ENCODE assay signal across 25 cellular contexts in the genomic region with DNA sequence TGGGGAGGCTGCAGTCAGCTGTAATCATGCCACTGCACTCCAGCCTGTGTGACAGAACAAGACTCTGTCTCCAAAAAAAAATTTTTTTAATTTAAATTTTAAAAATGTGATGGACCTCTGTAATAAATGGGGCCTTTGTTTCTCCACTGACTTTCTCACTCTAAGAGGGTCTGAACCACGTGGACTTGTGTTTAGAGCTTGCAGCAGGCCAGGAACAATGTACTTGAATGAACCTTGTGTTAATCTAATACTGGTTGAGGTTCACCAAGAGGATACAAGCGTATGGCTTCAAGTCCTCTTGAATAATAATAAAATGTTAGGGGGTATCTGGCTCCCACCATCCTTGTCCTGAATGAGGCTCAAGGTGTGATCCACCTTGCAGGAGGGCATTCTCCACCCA. TPM values are rescaled to one million over a fixed set of nuclear protein-coding genes. Genes with fewer than 3 reads are reported as not detected.
DNase-seq lines count a peak whose midpoint lies in the region; FAIRE-seq and TF ChIP-seq lines count a peak whose summit lies in the region.
"Had no signal": no experiment of that assay in that cellular context is flagged by ENCODE, and none has a peak within 500 bp of the region (broad histone marks: within the 10 kb centered on the region; RNA-seq: fewer than 3 reads in every experiment).

No MANE protein-coding gene starts in this region.

- no peak overlapping the region for H3K56ac ChIP-seq in H1 (replicated peaks; ENCODE audit: insufficient read length, low read depth, low read length)

- DNase-seq in activated CD8-positive, alpha-beta memory T cell treated with anti-CD3 and anti-CD28 coated beads for 24 hours, result peak; percentile 46
- DNase-seq in activated CD8-positive, alpha-beta memory T cell treated with anti-CD3 and anti-CD28 coated beads, Interleukin-2, amount 50 U/mL, for 4 hours, result no peak
- DNase-seq in H1 (ENCODE audit: low read depth in 1 of 2, low spot score in 2 of 2) (no peak), foreskin melanocyte (peak; percentile 76), trophoblast cell (no peak), OCI-M1 (lab: John Stamatoyannopoulos, UW) (no peak), GM19240 (ENCODE audit: insufficient read length, low spot score) (no peak)
- DNase-seq in stimulated activated CD4-positive, alpha-beta T cell treated with anti-CD3 and anti-CD28 coated beads, Interleukin-2, amount 100 ng/mL, for 24 hours, result no peak
- DNase-seq: AML-193; CD4-positive, alpha-beta T cell; CD8-positive, alpha-beta T cell; COR-L47; DMS 273 treated with DMSO at 0.1 percent for 48 hours; DMS153; DMS79; DND-41; EL; GDM1 had no signal

- H3K79me2 ChIP-seq in H1 (ENCODE audit: control insufficient read depth in 1 of 2, insufficient read depth in 2 of 2, low read length in 2 of 2), result no peaks in the 10 kb centered on the region
- no peaks in the 10 kb centered on the region for H3K79me2 ChIP-seq in trophoblast cell (ENCODE audit: control insufficient read depth, insufficient read depth, low read length, poor library complexity)

- WGBS in H1 (ENCODE audit: extremely low coverage in 1 of 2, insufficient coverage in 1 of 2, insufficient read length in 1 of 2, insufficient replicate concordance in 2 of 2, low coverage in 1 of 2, low lambda C conversion rate in 2 of 2, missing lambda C conversion rate in 1 of 2), 2 experiments, result 82% methylated on average over 2 of the region's 2 CpGs; no CpG with 5 or more reads in 1 of the 2 experiments
- WGBS in trophoblast cell (ENCODE audit: extremely low coverage, insufficient coverage, insufficient read length), result no CpG with 5 or more reads among the region's 2 CpGs

- H2BK12ac ChIP-seq in H1 (ENCODE audit: low read depth, low read length) (no peak overlapping the region), trophoblast cell (ENCODE audit: low read length) (peak overlapping the region; percentile 63)

- H2AFZ ChIP-seq in H1 (ENCODE audit: low read length) (no peak overlapping the region), trophoblast cell (ENCODE audit: insufficient read depth, low read length, poor library complexity) (no peak overlapping the region)

- no peak overlapping the region for H2BK20ac ChIP-seq in H1 (ENCODE audit: low read length)

- no peak overlapping the region for H3K27ac ChIP-seq in H1 (ENCODE audit: low read depth, low read length)
- no peak overlapping the region for H3K27ac ChIP-seq in trophoblast cell (ENCODE audit: low read depth, low read length)
- H3K27ac ChIP-seq: 22Rv1; BLaER1 treated with 17β-estradiol and CSF1 and Interleukin-3, amounts not matched to agents 10 nM and 100 nM; C4-2B had no signal

- no peak overlapping the region for H3K18ac ChIP-seq in H1 (ENCODE audit: extremely low read depth, low read length)
- no peak overlapping the region for H3K18ac ChIP-seq in trophoblast cell (ENCODE audit: low read length)

- TF ChIP-seq POLR2A in H1 (IDR thresholded peaks at IDR 0.05; ENCODE audit: control extremely low read depth in 1 of 2, low read depth in 2 of 2, low read length in 2 of 2), result no peak

- no peak overlapping the region for H3K4me3 ChIP-seq in H1 (ENCODE audit: extremely low read depth in 1 of 4, insufficient read depth in 2 of 4, low read depth in 3 of 4, low read length in 4 of 4)
- H3K4me3 ChIP-seq in trophoblast cell (ENCODE audit: low read depth, low read length), result no peak overlapping the region
- H3K4me3 ChIP-seq: A549; BLaER1 treated with 17β-estradiol and CSF1 and Interleukin-3, amounts not matched to agents 10 nM and 100 nM; GM12878 had no signal

- H3K23ac ChIP-seq in H1 (ENCODE audit: insufficient read length) (no peak overlapping the region), trophoblast cell (ENCODE audit: low read length) (no peak overlapping the region)

- H3K79me1 ChIP-seq in H1 (ENCODE audit: low read depth, low read length) (no peaks in the 10 kb centered on the region), trophoblast cell (ENCODE audit: low read length) (peaks cover 8% of the 10 kb centered on the region)

- H4K8ac ChIP-seq in H1 (ENCODE audit: extremely low read depth, insufficient read depth, low read length) (no peak overlapping the region), trophoblast cell (ENCODE audit: low read depth, low read length) (no peak overlapping the region)

- no peak for FAIRE-seq in H1 (lab: Jason Lieb, UNC)
- FAIRE-seq: A549, GM12878, GM12892, GM18507 had no signal

- H3K14ac ChIP-seq in H1 (ENCODE audit: insufficient read length) (no peak overlapping the region), trophoblast cell (ENCODE audit: low read length) (no peak overlapping the region)

- H3K9ac ChIP-seq in H1 (replicated peaks in 1 of 4; ENCODE audit: extremely low read depth in 1 of 4, low read depth in 3 of 4, low read length in 3 of 4), result no peak overlapping the region
- no peak overlapping the region for H3K9ac ChIP-seq in trophoblast cell (ENCODE audit: low read length)
- H3K9ac ChIP-seq: BLaER1 treated with 17β-estradiol and CSF1 and Interleukin-3, amounts not matched to agents 10 nM and 100 nM had no signal

- H3K23me2 ChIP-seq in H1 (ENCODE audit: low read depth, low read length), result no peaks in the 10 kb centered on the region

- H4K91ac ChIP-seq in H1 (replicated peaks; ENCODE audit: insufficient read length, low read length) (peak overlapping the region; percentile 65), trophoblast cell (ENCODE audit: low read depth, low read length) (no peak overlapping the region)

- no peak overlapping the region for H2BK120ac ChIP-seq in H1 (replicated peaks; ENCODE audit: low read depth, low read length)
- H2BK120ac ChIP-seq in trophoblast cell (ENCODE audit: insufficient read depth, low read length, poor library complexity), result no peak overlapping the region

- POLR2A ChIA-PET in H1 (lab: Charles Lee; ENCODE audit: partially characterized antibody), result interaction anchor here (0.8 to 1.1 kb wide), 2 partner anchors 12 to 69 kb away, joined by 3 read pairs; partner anchors contain the start of genes LRSAM1 and RPL12

- H2AK5ac ChIP-seq in H1 (ENCODE audit: low read depth, low read length), result no peak overlapping the region
- H2AK5ac ChIP-seq in trophoblast cell (ENCODE audit: low read length), result no peak overlapping the region

- H3K36me3 ChIP-seq in H1 (ENCODE audit: control insufficient read depth in 2 of 4, insufficient read depth in 4 of 4, low read length in 3 of 4) (no peaks in the 10 kb centered on the region), trophoblast cell (ENCODE audit: control insufficient read depth in 1 of 2, insufficient read depth in 2 of 2, low read length in 2 of 2) (no peaks in the 10 kb centered on the region)
- H3K36me3 ChIP-seq: BLaER1 treated with 17β-estradiol and CSF1 and Interleukin-3, amounts not matched to agents 10 nM and 100 nM had no signal

- H2BK15ac ChIP-seq in H1 (ENCODE audit: low read length), result no peak overlapping the region

- H2BK5ac ChIP-seq in H1 (ENCODE audit: low read depth, low read length), result no peak overlapping the region
- no peak overlapping the region for H2BK5ac ChIP-seq in trophoblast cell (ENCODE audit: low read depth, low read length, poor library complexity)

- H3K4ac ChIP-seq in H1 (replicated peaks; ENCODE audit: insufficient read length, low read depth, low read length), result no peak overlapping the region
- no peak overlapping the region for H3K4ac ChIP-seq in trophoblast cell (ENCODE audit: low read depth, low read length)

- TF ChIP-seq EP300 in H1 (IDR thresholded peaks at IDR 0.05; ENCODE audit: borderline replicate concordance in 1 of 2, low read depth in 2 of 2, low read length in 2 of 2), result no peak

- H3K4me1 ChIP-seq in H1 (replicated peaks in 1 of 4; ENCODE audit: control insufficient read depth in 3 of 4, insufficient read depth in 4 of 4, low read length in 3 of 4) (no peaks in the 10 kb centered on the region), trophoblast cell (ENCODE audit: control insufficient read depth in 1 of 2, insufficient read depth in 2 of 2, low read length in 2 of 2) (peaks cover 10% of the 10 kb centered on the region in 2 experiments)

- no peaks in the 10 kb centered on the region for H4K20me1 ChIP-seq in H1 (replicated peaks in 1 of 2; ENCODE audit: control insufficient read depth in 1 of 2, insufficient read depth in 2 of 2, low read length in 2 of 2)

- no peak for TF ChIP-seq RAD21 in H1 (IDR thresholded peaks at IDR 0.05 in 1 of 2, conservative IDR thresholded peaks at IDR 0.05 in 1 of 2; ENCODE audit: low read depth in 2 of 2, low read length in 2 of 2)

- H4K12ac ChIP-seq in trophoblast cell (ENCODE audit: low read depth, low read length), result no peak overlapping the region

- CTCF ChIA-PET in H1 (lab: Charles Lee; ENCODE audit: partially characterized antibody), result interaction anchor here (0.8 to 3.7 kb wide), 5 partner anchors 9 to 35 kb away, joined by 3 to 15 read pairs (median 5); no protein-coding TSS in a partner anchor

- H4K5ac ChIP-seq in H1 (ENCODE audit: insufficient read length, low read depth, low read length), result no peak overlapping the region

- H3K27me3 ChIP-seq in H1 (replicated peaks in 1 of 4; ENCODE audit: control insufficient read depth in 3 of 4, extremely low read depth in 1 of 4, insufficient read depth in 3 of 4, low read length in 3 of 4), result no peaks in the 10 kb centered on the region; a peak in 1 of 7 replicates
- H3K27me3 ChIP-seq in trophoblast cell (ENCODE audit: insufficient read depth, low read length), result no peaks in the 10 kb centered on the region

- TF ChIP-seq CTCF in H1 (IDR thresholded peaks at IDR 0.05; ENCODE audit: control extremely low read depth in 1 of 3, insufficient read depth in 1 of 3, low read depth in 1 of 3, low read length in 3 of 3), result no peak

- no peak overlapping the region for H3K4me2 ChIP-seq in H1 (ENCODE audit: insufficient read depth in 1 of 2, low read depth in 2 of 2, low read length in 2 of 2)
- no peak overlapping the region for H3K4me2 ChIP-seq in trophoblast cell (ENCODE audit: low read length)
- H3K4me2 ChIP-seq: A549; BLaER1 treated with 17β-estradiol and CSF1 and Interleukin-3, amounts not matched to agents 10 nM and 100 nM had no signal

- H3K9me3 ChIP-seq in H1 (ENCODE audit: insufficient read depth in 2 of 2, low read depth in 1 of 2, low read length in 1 of 2) (no peaks in the 10 kb centered on the region), trophoblast cell (ENCODE audit: insufficient read depth, low read depth, low read length) (no peaks in the 10 kb centered on the region)

RNA-seq across cellular contexts. Expression of gene SLC2A8, which starts 14.4 kb away (rescaled TPM):
- total RNA-seq in H1 (2021; fragmentation: NEBNext Ultra II Directional; extraction: Animal tissue kit (Norgen Biotek cat#: 25700)), result 24.6 and 25.6 TPM in 2 replicates
- 30.9 and 36.4 TPM in 2 replicates for polyA plus RNA-seq in H1 (2011; rRNA removed)
- 21.7 TPM for polyA plus RNA-seq in H1 (2011; cell fraction: cytosol; rRNA removed)
- 65.2 TPM for polyA plus RNA-seq in H1 (2011; cell fraction: nucleus; rRNA removed)
- polyA plus RNA-seq in H1 (2012, experiment 1 of 2), result 13.3 to 27.8 TPM (median 23.7 TPM) in 4 replicates
- polyA plus RNA-seq in H1 (2012, experiment 2 of 2), result 25.4 TPM
- 24.7 TPM for polyA plus RNA-seq in H1 (2013, experiment 1 of 2)
- 24.9 TPM for polyA plus RNA-seq in H1 (2013, experiment 2 of 2)
- polyA minus RNA-seq in H1 (2011; rRNA and poly(A)+ RNA removed), result 18.3 and 19.1 TPM in 2 replicates
- polyA minus RNA-seq in H1 (2011; cell fraction: cytosol; rRNA and poly(A)+ RNA removed), result 19.2 TPM
- polyA minus RNA-seq in H1 (2011; cell fraction: nucleus; rRNA and poly(A)+ RNA removed), result 24.4 TPM
- polyA plus RNA-seq in trophoblast cell (2013), result 31.3 and 31.4 TPM in 2 replicates

RNA-seq across cellular contexts. Expression of gene ZNF79, which starts 41.6 kb away (rescaled TPM):
- 7.4 and 7.6 TPM in 2 replicates for total RNA-seq in H1 (2021; fragmentation: NEBNext Ultra II Directional; extraction: Animal tissue kit (Norgen Biotek cat#: 25700))
- polyA plus RNA-seq in H1 (2011; rRNA removed), result 2.4 and 2.7 TPM in 2 replicates
- polyA plus RNA-seq in H1 (2011; cell fraction: cytosol; rRNA removed), result 3.0 TPM
- 4.6 TPM for polyA plus RNA-seq in H1 (2011; cell fraction: nucleus; rRNA removed)
- 3.8 to 4.6 TPM (median 4.2 TPM) in 4 replicates for polyA plus RNA-seq in H1 (2012, experiment 1 of 2)
- polyA plus RNA-seq in H1 (2012, experiment 2 of 2), result 0.77 TPM
- 1.8 TPM for polyA plus RNA-seq in H1 (2013, experiment 1 of 2)
- 2.0 TPM for polyA plus RNA-seq in H1 (2013, experiment 2 of 2)
- 20.6 and 21.1 TPM in 2 replicates for polyA minus RNA-seq in H1 (2011; rRNA and poly(A)+ RNA removed)
- polyA minus RNA-seq in H1 (2011; cell fraction: cytosol; rRNA and poly(A)+ RNA removed), result 6.9 TPM
- polyA minus RNA-seq in H1 (2011; cell fraction: nucleus; rRNA and poly(A)+ RNA removed), result 18.3 TPM
- 4.7 and 5.3 TPM in 2 replicates for polyA plus RNA-seq in trophoblast cell (2013)

Comparison
In these comparisons a context has a peak if more than half of its experiments do, and no peak if none do; other contexts are left out.
1. DNase-seq: peak in activated CD8-positive, alpha-beta memory T cell treated with anti-CD3 and anti-CD28 coated beads for 24 hours (single experiment) and foreskin melanocyte (single experiment); none in activated CD8-positive, alpha-beta memory T cell treated with anti-CD3 and anti-CD28 coated beads, Interleukin-2, amount 50 U/mL, for 4 hours (single experiment), H1 (0 of 2), trophoblast cell (0 of 2), OCI-M1 (single experiment), stimulated activated CD4-positive, alpha-beta T cell treated with anti-CD3 and anti-CD28 coated beads, Interleukin-2, amount 100 ng/mL, for 24 hours (0 of 2) and GM19240 (single experiment).